1 cellular context compared by ENCODE assay signal in genomic region chr5:171387970-171388815, GRCh38.
TF ChIP-seq lines count a peak whose summit lies in the region.

No MANE protein-coding gene starts in this region.

TF ChIP-seq in K562, 482 proteins besides CTCF, POLR2A, EP300 and RAD21 (continued from another document and continues in another):
- TF ChIP-seq, protein P1, sequence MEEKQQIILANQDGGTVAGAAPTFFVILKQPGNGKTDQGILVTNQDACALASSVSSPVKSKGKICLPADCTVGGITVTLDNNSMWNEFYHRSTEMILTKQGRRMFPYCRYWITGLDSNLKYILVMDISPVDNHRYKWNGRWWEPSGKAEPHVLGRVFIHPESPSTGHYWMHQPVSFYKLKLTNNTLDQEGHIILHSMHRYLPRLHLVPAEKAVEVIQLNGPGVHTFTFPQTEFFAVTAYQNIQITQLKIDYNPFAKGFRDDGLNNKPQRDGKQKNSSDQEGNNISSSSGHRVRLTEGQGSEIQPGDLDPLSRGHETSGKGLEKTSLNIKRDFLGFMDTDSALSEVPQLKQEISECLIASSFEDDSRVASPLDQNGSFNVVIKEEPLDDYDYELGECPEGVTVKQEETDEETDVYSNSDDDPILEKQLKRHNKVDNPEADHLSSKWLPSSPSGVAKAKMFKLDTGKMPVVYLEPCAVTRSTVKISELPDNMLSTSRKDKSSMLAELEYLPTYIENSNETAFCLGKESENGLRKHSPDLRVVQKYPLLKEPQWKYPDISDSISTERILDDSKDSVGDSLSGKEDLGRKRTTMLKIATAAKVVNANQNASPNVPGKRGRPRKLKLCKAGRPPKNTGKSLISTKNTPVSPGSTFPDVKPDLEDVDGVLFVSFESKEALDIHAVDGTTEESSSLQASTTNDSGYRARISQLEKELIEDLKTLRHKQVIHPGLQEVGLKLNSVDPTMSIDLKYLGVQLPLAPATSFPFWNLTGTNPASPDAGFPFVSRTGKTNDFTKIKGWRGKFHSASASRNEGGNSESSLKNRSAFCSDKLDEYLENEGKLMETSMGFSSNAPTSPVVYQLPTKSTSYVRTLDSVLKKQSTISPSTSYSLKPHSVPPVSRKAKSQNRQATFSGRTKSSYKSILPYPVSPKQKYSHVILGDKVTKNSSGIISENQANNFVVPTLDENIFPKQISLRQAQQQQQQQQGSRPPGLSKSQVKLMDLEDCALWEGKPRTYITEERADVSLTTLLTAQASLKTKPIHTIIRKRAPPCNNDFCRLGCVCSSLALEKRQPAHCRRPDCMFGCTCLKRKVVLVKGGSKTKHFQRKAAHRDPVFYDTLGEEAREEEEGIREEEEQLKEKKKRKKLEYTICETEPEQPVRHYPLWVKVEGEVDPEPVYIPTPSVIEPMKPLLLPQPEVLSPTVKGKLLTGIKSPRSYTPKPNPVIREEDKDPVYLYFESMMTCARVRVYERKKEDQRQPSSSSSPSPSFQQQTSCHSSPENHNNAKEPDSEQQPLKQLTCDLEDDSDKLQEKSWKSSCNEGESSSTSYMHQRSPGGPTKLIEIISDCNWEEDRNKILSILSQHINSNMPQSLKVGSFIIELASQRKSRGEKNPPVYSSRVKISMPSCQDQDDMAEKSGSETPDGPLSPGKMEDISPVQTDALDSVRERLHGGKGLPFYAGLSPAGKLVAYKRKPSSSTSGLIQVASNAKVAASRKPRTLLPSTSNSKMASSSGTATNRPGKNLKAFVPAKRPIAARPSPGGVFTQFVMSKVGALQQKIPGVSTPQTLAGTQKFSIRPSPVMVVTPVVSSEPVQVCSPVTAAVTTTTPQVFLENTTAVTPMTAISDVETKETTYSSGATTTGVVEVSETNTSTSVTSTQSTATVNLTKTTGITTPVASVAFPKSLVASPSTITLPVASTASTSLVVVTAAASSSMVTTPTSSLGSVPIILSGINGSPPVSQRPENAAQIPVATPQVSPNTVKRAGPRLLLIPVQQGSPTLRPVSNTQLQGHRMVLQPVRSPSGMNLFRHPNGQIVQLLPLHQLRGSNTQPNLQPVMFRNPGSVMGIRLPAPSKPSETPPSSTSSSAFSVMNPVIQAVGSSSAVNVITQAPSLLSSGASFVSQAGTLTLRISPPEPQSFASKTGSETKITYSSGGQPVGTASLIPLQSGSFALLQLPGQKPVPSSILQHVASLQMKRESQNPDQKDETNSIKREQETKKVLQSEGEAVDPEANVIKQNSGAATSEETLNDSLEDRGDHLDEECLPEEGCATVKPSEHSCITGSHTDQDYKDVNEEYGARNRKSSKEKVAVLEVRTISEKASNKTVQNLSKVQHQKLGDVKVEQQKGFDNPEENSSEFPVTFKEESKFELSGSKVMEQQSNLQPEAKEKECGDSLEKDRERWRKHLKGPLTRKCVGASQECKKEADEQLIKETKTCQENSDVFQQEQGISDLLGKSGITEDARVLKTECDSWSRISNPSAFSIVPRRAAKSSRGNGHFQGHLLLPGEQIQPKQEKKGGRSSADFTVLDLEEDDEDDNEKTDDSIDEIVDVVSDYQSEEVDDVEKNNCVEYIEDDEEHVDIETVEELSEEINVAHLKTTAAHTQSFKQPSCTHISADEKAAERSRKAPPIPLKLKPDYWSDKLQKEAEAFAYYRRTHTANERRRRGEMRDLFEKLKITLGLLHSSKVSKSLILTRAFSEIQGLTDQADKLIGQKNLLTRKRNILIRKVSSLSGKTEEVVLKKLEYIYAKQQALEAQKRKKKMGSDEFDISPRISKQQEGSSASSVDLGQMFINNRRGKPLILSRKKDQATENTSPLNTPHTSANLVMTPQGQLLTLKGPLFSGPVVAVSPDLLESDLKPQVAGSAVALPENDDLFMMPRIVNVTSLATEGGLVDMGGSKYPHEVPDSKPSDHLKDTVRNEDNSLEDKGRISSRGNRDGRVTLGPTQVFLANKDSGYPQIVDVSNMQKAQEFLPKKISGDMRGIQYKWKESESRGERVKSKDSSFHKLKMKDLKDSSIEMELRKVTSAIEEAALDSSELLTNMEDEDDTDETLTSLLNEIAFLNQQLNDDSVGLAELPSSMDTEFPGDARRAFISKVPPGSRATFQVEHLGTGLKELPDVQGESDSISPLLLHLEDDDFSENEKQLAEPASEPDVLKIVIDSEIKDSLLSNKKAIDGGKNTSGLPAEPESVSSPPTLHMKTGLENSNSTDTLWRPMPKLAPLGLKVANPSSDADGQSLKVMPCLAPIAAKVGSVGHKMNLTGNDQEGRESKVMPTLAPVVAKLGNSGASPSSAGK (IDR thresholded peaks at IDR 0.05) = peak; percentile 95
- TF ChIP-seq ZNF609 (CRISPR knock-in tag; IDR thresholded peaks at IDR 0.05; ENCODE audit: borderline replicate concordance) (no peak), PHTF2 (CRISPR knock-in tag; IDR thresholded peaks at IDR 0.05) (no peak), ZNF134 (CRISPR knock-in tag; conservative IDR thresholded peaks at IDR 0.05) (no peak), ZBTB2 (IDR thresholded peaks at IDR 0.05) (no peak), RBM15 (IDR thresholded peaks at IDR 0.05; ENCODE audit: insufficient read depth, low read length) (no peak), SFPQ (IDR thresholded peaks at IDR 0.05; ENCODE audit: low read depth, low read length) (no peak), HNRNPUL1 (IDR thresholded peaks at IDR 0.05; ENCODE audit: low read length) (no peak), ZZZ3 (IDR thresholded peaks at IDR 0.05) (no peak), ZBED1 (IDR thresholded peaks at IDR 0.05) (no peak), NFYB (IDR thresholded peaks at IDR 0.05; ENCODE audit: extremely low read depth, insufficient read length) (no peak), ZC3H11A (IDR thresholded peaks at IDR 0.05; ENCODE audit: low read depth, low read length) (no peak), CREB3 (tag; conservative IDR thresholded peaks at IDR 0.05; ENCODE audit: low read depth) (no peak)
- TF ChIP-seq, protein P2, sequence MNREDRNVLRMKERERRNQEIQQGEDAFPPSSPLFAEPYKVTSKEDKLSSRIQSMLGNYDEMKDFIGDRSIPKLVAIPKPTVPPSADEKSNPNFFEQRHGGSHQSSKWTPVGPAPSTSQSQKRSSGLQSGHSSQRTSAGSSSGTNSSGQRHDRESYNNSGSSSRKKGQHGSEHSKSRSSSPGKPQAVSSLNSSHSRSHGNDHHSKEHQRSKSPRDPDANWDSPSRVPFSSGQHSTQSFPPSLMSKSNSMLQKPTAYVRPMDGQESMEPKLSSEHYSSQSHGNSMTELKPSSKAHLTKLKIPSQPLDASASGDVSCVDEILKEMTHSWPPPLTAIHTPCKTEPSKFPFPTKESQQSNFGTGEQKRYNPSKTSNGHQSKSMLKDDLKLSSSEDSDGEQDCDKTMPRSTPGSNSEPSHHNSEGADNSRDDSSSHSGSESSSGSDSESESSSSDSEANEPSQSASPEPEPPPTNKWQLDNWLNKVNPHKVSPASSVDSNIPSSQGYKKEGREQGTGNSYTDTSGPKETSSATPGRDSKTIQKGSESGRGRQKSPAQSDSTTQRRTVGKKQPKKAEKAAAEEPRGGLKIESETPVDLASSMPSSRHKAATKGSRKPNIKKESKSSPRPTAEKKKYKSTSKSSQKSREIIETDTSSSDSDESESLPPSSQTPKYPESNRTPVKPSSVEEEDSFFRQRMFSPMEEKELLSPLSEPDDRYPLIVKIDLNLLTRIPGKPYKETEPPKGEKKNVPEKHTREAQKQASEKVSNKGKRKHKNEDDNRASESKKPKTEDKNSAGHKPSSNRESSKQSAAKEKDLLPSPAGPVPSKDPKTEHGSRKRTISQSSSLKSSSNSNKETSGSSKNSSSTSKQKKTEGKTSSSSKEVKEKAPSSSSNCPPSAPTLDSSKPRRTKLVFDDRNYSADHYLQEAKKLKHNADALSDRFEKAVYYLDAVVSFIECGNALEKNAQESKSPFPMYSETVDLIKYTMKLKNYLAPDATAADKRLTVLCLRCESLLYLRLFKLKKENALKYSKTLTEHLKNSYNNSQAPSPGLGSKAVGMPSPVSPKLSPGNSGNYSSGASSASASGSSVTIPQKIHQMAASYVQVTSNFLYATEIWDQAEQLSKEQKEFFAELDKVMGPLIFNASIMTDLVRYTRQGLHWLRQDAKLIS (CRISPR knock-in tag; IDR thresholded peaks at IDR 0.05) = peak; percentile 71
- TF ChIP-seq, protein P3, sequence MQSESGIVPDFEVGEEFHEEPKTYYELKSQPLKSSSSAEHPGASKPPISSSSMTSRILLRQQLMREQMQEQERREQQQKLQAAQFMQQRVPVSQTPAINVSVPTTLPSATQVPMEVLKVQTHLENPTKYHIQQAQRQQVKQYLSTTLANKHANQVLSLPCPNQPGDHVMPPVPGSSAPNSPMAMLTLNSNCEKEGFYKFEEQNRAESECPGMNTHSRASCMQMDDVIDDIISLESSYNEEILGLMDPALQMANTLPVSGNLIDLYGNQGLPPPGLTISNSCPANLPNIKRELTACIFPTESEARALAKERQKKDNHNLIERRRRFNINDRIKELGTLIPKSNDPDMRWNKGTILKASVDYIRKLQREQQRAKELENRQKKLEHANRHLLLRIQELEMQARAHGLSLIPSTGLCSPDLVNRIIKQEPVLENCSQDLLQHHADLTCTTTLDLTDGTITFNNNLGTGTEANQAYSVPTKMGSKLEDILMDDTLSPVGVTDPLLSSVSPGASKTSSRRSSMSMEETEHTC (IDR thresholded peaks at IDR 0.05) = 0 out of 2 replicates have a peak, but pooled peaks have one; percentile 13
- TF ChIP-seq, protein P4, sequence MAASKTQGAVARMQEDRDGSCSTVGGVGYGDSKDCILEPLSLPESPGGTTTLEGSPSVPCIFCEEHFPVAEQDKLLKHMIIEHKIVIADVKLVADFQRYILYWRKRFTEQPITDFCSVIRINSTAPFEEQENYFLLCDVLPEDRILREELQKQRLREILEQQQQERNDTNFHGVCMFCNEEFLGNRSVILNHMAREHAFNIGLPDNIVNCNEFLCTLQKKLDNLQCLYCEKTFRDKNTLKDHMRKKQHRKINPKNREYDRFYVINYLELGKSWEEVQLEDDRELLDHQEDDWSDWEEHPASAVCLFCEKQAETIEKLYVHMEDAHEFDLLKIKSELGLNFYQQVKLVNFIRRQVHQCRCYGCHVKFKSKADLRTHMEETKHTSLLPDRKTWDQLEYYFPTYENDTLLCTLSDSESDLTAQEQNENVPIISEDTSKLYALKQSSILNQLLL (CRISPR knock-in tag; IDR thresholded peaks at IDR 0.05; ENCODE audit: borderline replicate concordance) = no peak
- TF ChIP-seq, protein P5, sequence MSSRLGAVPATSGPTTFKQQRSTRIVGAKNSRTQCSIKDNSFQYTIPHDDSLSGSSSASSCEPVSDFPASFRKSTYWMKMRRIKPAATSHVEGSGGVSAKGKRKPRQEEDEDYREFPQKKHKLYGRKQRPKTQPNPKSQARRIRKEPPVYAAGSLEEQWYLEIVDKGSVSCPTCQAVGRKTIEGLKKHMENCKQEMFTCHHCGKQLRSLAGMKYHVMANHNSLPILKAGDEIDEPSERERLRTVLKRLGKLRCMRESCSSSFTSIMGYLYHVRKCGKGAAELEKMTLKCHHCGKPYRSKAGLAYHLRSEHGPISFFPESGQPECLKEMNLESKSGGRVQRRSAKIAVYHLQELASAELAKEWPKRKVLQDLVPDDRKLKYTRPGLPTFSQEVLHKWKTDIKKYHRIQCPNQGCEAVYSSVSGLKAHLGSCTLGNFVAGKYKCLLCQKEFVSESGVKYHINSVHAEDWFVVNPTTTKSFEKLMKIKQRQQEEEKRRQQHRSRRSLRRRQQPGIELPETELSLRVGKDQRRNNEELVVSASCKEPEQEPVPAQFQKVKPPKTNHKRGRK (tag; IDR thresholded peaks at IDR 0.05) = no peak
